In the genomic region with DNA sequence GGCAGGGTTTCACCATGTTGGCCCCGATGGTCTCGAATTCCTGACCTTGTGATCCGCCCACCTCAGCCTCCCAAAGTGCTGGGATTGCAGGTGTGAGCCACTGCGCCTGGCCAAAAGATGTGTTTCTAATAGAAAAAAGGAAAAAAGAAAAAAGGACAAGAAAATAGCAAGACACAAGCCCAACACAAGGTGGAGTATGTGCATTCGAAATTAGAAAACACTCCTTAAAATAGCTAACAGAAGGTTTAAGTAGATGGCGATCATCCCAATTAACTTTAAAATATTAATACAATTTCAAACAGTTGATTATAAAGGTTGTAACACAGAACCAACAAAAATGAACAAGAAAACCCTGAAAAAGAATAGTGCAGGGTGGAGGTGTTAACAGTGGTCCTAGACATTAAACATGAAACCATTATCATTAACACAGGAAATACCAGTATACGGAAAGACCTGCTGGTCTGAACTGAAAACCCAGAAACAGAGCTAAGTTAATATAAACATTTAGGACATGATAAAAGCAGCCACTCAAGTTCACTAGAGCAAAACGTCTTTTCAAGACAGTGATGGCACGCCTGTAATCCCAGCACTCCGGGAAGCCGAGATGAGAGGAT, we compare ENCODE assay signal across 20 cellular contexts. TPM values are rescaled to one million over a fixed set of nuclear protein-coding genes. Genes with fewer than 3 reads are reported as not detected.
DNase-seq lines count a peak whose midpoint lies in the region; ATAC-seq and TF ChIP-seq lines count a peak whose summit lies in the region.
"Had no signal": no experiment of that assay in that cellular context is flagged by ENCODE, and none has a peak within 500 bp of the region (broad histone marks: within the 10 kb centered on the region; RNA-seq: fewer than 3 reads in every experiment).

No MANE protein-coding gene starts in this region.

- H3K9me3 ChIP-seq in hepatocyte (ENCODE audit: low read depth) (no peaks in the 10 kb centered on the region), testis (no peaks in the 10 kb centered on the region), PC-9 (ENCODE audit: insufficient read depth, low read depth) (no peaks in the 10 kb centered on the region)
- H3K9me3 ChIP-seq: esophagus muscularis mucosa, heart right ventricle, thoracic aorta had no signal

- H3K27ac ChIP-seq in VCaP, result no peak overlapping the region
- no peak overlapping the region for H3K27ac ChIP-seq in hepatocyte
- no peak overlapping the region for H3K27ac ChIP-seq in testis
- no peak overlapping the region for H3K27ac ChIP-seq in PC-9
- H3K27ac ChIP-seq: brain microvascular endothelial cell, esophagus muscularis mucosa, heart right ventricle, thoracic aorta had no signal

- H3K4me3 ChIP-seq in hepatocyte (no peak overlapping the region), testis (no peak overlapping the region), PC-9 (no peak overlapping the region)
- H3K4me3 ChIP-seq: esophagus muscularis mucosa, heart right ventricle, thoracic aorta had no signal

- H3K36me3 ChIP-seq in hepatocyte (replicated peaks; ENCODE audit: insufficient read depth, low read depth) (peaks cover 10% of the 10 kb centered on the region), testis (ENCODE audit: low read depth, missing control alignments) (no peaks in the 10 kb centered on the region), PC-9 (ENCODE audit: low read depth) (peaks cover 64% of the 10 kb centered on the region)

- H2AFZ ChIP-seq in hepatocyte (no peak overlapping the region), PC-9 (no peak overlapping the region)

- POLR2A ChIA-PET in PC-9 (lab: Charles Lee; ENCODE audit: unreplicated experiment), result interaction anchor here (0.5 to 0.7 kb wide), 2 partner anchors 8 to 379 kb away, joined by 4 to 6 read pairs; a partner anchor contains a TSS

- BruUV-seq in PC-9 (replicated peaks; lab: Mats Ljungman, UMichigan), result no TSS peak

- TF ChIP-seq CTCF in VCaP (conservative IDR thresholded peaks at IDR 0.05), result peak; percentile 25
- peak; percentile 22 for TF ChIP-seq CTCF in hepatocyte (IDR thresholded peaks at IDR 0.05; ENCODE audit: poor library complexity)
- peak in 1 of 3 experiments; percentile 12 for TF ChIP-seq CTCF in testis (IDR thresholded peaks at IDR 0.05)
- no peak for TF ChIP-seq CTCF in PC-9 (conservative IDR thresholded peaks at IDR 0.05)

- TF ChIP-seq POLR2A in testis (IDR thresholded peaks at IDR 0.05), result no peak

- no peaks in the 10 kb centered on the region for H3K4me1 ChIP-seq in hepatocyte (ENCODE audit: insufficient read depth)
- peaks cover 5% of the 10 kb centered on the region for H3K4me1 ChIP-seq in testis
- H3K4me1 ChIP-seq in PC-9 (replicated peaks; ENCODE audit: insufficient read depth), result no peaks in the 10 kb centered on the region

- DNase-seq in activated CD8-positive, alpha-beta memory T cell treated with anti-CD3 and anti-CD28 coated beads, Interleukin-2, amount 10 ng/mL, durations not matched to agents 7 days and 5 days, result peak; percentile 7
- no peak for DNase-seq in activated CD8-positive, alpha-beta memory T cell treated with anti-CD3 and anti-CD28 coated beads for 24 hours
- DNase-seq in hepatocyte (ENCODE audit: low spot score), result no peak
- peak; percentile 13 for DNase-seq in testis
- no peak for DNase-seq in PC-9
- DNase-seq in putamen (ENCODE audit: low spot score), result no peak
- DNase-seq: activated CD4-positive, alpha-beta T cell treated with anti-CD3 and anti-CD28 coated beads, Interleukin-2, amount 50 U/mL, for 48 hours; brain microvascular endothelial cell; heart right ventricle; NCI-H2029 treated with DMSO at 0.1 percent for 48 hours; NCI-H510A treated with DMSO at 0.1 percent for 48 hours; stimulated activated CD4-positive, alpha-beta T cell treated with anti-CD3 and anti-CD28 coated beads, Interleukin-12 subunit alpha, Interleukin-12 subunit beta, amount 100 ng/mL, for 4 hours had no signal

- H3K79me2 ChIP-seq in hepatocyte (peaks cover 71% of the 10 kb centered on the region), PC-9 (ENCODE audit: low read depth) (peaks cover 13% of the 10 kb centered on the region)

- peaks cover 23% of the 10 kb centered on the region; the same call in 1 of the 2 replicates for H3F3A ChIP-seq in PC-9 (ENCODE audit: insufficient read depth, low read depth)

- H3K27me3 Mint-ChIP-seq in activated CD8-positive, alpha-beta memory T cell treated with anti-CD3 and anti-CD28 coated beads, Interleukin-2, amount 10 ng/mL, durations not matched to agents 7 days and 5 days, result no peaks in the 10 kb centered on the region
- no peaks in the 10 kb centered on the region for H3K27me3 Mint-ChIP-seq in activated T-helper 17 cell treated with anti-CD3 and anti-CD28 coated beads, Interleukin-2, amount 50 U/mL, for 72 hours
- H3K27me3 Mint-ChIP-seq: progenitor cell of endocrine pancreas had no signal

- no peaks in the 10 kb centered on the region for H3K9me3 Mint-ChIP-seq in activated CD8-positive, alpha-beta memory T cell treated with anti-CD3 and anti-CD28 coated beads, Interleukin-2, amount 10 ng/mL, durations not matched to agents 7 days and 5 days (ENCODE audit: low read depth)
- H3K9me3 Mint-ChIP-seq in activated T-helper 17 cell treated with anti-CD3 and anti-CD28 coated beads, Interleukin-2, amount 50 U/mL, for 72 hours, result no peaks in the 10 kb centered on the region
- H3K9me3 Mint-ChIP-seq: CD14-positive monocyte, nephron had no signal

- H3K27me3 ChIP-seq in hepatocyte (no peaks in the 10 kb centered on the region), testis (no peaks in the 10 kb centered on the region), PC-9 (ENCODE audit: insufficient read depth, low read depth) (no peaks in the 10 kb centered on the region)
- H3K27me3 ChIP-seq: brain microvascular endothelial cell, esophagus muscularis mucosa, heart right ventricle had no signal

- intact Hi-C loops in testis (cut with DNase I; ENCODE audit: low total_unique reads), result no loop called here
- intact Hi-C loops in PC-9 (cut with micrococcal nuclease; ENCODE audit: unreplicated experiment), result loop anchor here (10.0 kb wide), 1 partner anchor 77 kb away; no protein-coding TSS in a partner anchor

- peaks cover 7% of the 10 kb centered on the region for H3K4me1 Mint-ChIP-seq in activated CD8-positive, alpha-beta memory T cell treated with anti-CD3 and anti-CD28 coated beads, Interleukin-2, amount 10 ng/mL, durations not matched to agents 7 days and 5 days
- no peaks in the 10 kb centered on the region for H3K4me1 Mint-ChIP-seq in activated T-helper 17 cell treated with anti-CD3 and anti-CD28 coated beads, Interleukin-2, amount 50 U/mL, for 72 hours
- H3K4me1 Mint-ChIP-seq: CD14-positive monocyte, nephron had no signal

- CTCF ChIA-PET in activated CD8-positive, alpha-beta memory T cell treated with anti-CD3 and anti-CD28 coated beads, Interleukin-2, amount 10 ng/mL, durations not matched to agents 7 days and 5 days (lab: Charles Lee), result interaction anchor here (0.6 to 1.2 kb wide), 2 partner anchors 83 to 333 kb away, joined by 3 to 4 read pairs; no protein-coding TSS in a partner anchor
- CTCF ChIA-PET in PC-9 (lab: Charles Lee), result no interaction called here

- H3K27ac Mint-ChIP-seq in activated CD8-positive, alpha-beta memory T cell treated with anti-CD3 and anti-CD28 coated beads, Interleukin-2, amount 10 ng/mL, durations not matched to agents 7 days and 5 days, result no peak overlapping the region
- no peak overlapping the region for H3K27ac Mint-ChIP-seq in activated T-helper 17 cell treated with anti-CD3 and anti-CD28 coated beads, Interleukin-2, amount 50 U/mL, for 72 hours
- H3K27ac Mint-ChIP-seq: nephron, progenitor cell of endocrine pancreas had no signal

- H3K4me3 Mint-ChIP-seq in activated CD8-positive, alpha-beta memory T cell treated with anti-CD3 and anti-CD28 coated beads, Interleukin-2, amount 10 ng/mL, durations not matched to agents 7 days and 5 days, result no peak overlapping the region
- H3K4me3 Mint-ChIP-seq in activated T-helper 17 cell treated with anti-CD3 and anti-CD28 coated beads, Interleukin-2, amount 50 U/mL, for 72 hours, result no peak overlapping the region
- H3K4me3 Mint-ChIP-seq: CD14-positive monocyte, nephron had no signal

- no peak for ATAC-seq in activated CD8-positive, alpha-beta memory T cell treated with anti-CD3 and anti-CD28 coated beads, Interleukin-2, amount 10 ng/mL, durations not matched to agents 7 days and 5 days
- ATAC-seq in activated T-helper 17 cell treated with anti-CD3 and anti-CD28 coated beads, Interleukin-2, amount 50 U/mL, for 72 hours (replicated peaks), result no peak
- ATAC-seq: heart right ventricle, Right ventricle myocardium inferior had no signal

- H3K36me3 Mint-ChIP-seq in activated CD8-positive, alpha-beta memory T cell treated with anti-CD3 and anti-CD28 coated beads, Interleukin-2, amount 10 ng/mL, durations not matched to agents 7 days and 5 days, result peaks cover 43% of the 10 kb centered on the region
- peaks cover 99% of the 10 kb centered on the region for H3K36me3 Mint-ChIP-seq in activated T-helper 17 cell treated with anti-CD3 and anti-CD28 coated beads, Interleukin-2, amount 50 U/mL, for 72 hours (ENCODE audit: low read depth)

- 78% methylated on average over 11 of the region's 11 CpGs for WGBS in hepatocyte (ENCODE audit: low lambda C conversion rate, missing lambda C conversion rate)
- WGBS in testis, 2 donors, result 86 to 87% methylated on average over 11 of the region's 11 CpGs

- no peaks in the 10 kb centered on the region for H3K9me2 ChIP-seq in hepatocyte (replicated peaks; ENCODE audit: insufficient read depth)
- H3K9me2 ChIP-seq in PC-9 (ENCODE audit: insufficient read depth), result no peaks in the 10 kb centered on the region

- H4K20me1 ChIP-seq in hepatocyte (ENCODE audit: insufficient read depth, poor library complexity, severe bottlenecking) (peaks cover 64% of the 10 kb centered on the region), PC-9 (ENCODE audit: insufficient read depth) (peaks cover 71% of the 10 kb centered on the region)

- no peak overlapping the region for H3K4me2 ChIP-seq in hepatocyte
- no peak overlapping the region for H3K4me2 ChIP-seq in PC-9

RNA-seq across cellular contexts. Expression of a gene that starts 57.9 kb away (rescaled TPM):
- total RNA-seq in activated CD8-positive, alpha-beta memory T cell treated with anti-CD3 and anti-CD28 coated beads, Interleukin-2, amount 10 ng/mL, durations not matched to agents 7 days and 5 days, result 100 to 1,000 TPM; 176 to 232 TPM
- total RNA-seq in hepatocyte (393 and 437 TPM in 2 replicates), testis (100 to 1,000 TPM; 648 to 790 TPM), PC-9 (2021) (715 and 908 TPM in 2 replicates)
- polyA plus RNA-seq in hepatocyte (389 and 394 TPM in 2 replicates), testis (ENCODE audit: insufficient read depth, low read depth, low replicate concordance) (600 TPM)
- 100 to 1,000 TPM; 303 to 319 TPM for total RNA-seq in activated T-helper 17 cell treated with anti-CD3 and anti-CD28 coated beads, Interleukin-2, amount 50 U/mL, for 72 hours

RNA-seq across cellular contexts. Expression of a gene that starts 58.2 kb away (rescaled TPM):
- 100 to 1,000 TPM; 242 to 290 TPM for total RNA-seq in activated CD8-positive, alpha-beta memory T cell treated with anti-CD3 and anti-CD28 coated beads, Interleukin-2, amount 10 ng/mL, durations not matched to agents 7 days and 5 days
- total RNA-seq in hepatocyte (373 and 388 TPM in 2 replicates), testis (100 to 1,000 TPM; 310 to 365 TPM), PC-9 (2021) (431 and 500 TPM in 2 replicates)
- polyA plus RNA-seq in hepatocyte (314 and 315 TPM in 2 replicates), testis (ENCODE audit: insufficient read depth, low read depth, low replicate concordance) (334 TPM)
- total RNA-seq in activated T-helper 17 cell treated with anti-CD3 and anti-CD28 coated beads, Interleukin-2, amount 50 U/mL, for 72 hours, result 100 to 1,000 TPM; 180 to 230 TPM

Comparison
In these comparisons a context has a peak if more than half of its experiments do, and no peak if none do; other contexts are left out.
1. DNase-seq: peak in activated CD8-positive, alpha-beta memory T cell treated with anti-CD3 and anti-CD28 coated beads, Interleukin-2, amount 10 ng/mL, durations not matched to agents 7 days and 5 days (single experiment) and testis (single experiment); none in activated CD8-positive, alpha-beta memory T cell treated with anti-CD3 and anti-CD28 coated beads for 24 hours (single experiment), hepatocyte (single experiment), PC-9 (0 of 2) and putamen (single experiment).